34 cellular contexts compared by ENCODE assay signal in the genomic region with DNA sequence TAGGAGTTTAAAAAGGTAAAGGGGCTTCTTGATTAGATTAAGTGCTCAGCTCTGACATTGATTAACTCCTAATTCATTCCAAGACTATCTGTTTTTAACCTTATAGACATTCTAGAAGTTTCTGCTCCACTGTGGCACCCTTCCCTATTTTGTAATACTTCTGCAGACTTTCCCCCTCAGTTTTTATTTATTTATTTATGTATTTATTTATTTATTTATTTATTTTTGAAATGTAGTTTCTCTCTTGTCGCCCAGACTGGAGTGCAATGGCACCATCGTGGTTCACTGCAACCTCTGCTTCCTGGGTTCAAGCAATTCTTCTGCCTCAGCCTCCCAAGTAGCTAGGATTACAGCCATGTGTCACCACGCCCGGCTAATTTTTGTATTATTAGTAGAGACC.
"Had no signal": no experiment of that assay in that cellular context is flagged by ENCODE, and none has a peak within 500 bp of the region (broad histone marks: within the 10 kb centered on the region; RNA-seq: fewer than 3 reads in every experiment).

No MANE protein-coding gene starts in this region.

- DNase-seq: Karpas-422, Kasumi-1, MG63, MM.1S, MV-4-11, NCI-H1048, NCI-H1092, NCI-H1092 treated with DMSO at 0.1 percent for 48 hours, NCI-H1105, NCI-H1105 treated with DMSO at 0.1 percent for 48 hours, NCI-H1417, NCI-H1417 treated with DMSO at 0.1 percent for 48 hours, NCI-H1436, NCI-H1436 treated with DMSO at 0.1 percent for 48 hours, NCI-H146, NCI-H1694, NCI-H1694 treated with DMSO at 0.1 percent for 48 hours, NCI-H187, NCI-H187 treated with DMSO at 0.1 percent for 48 hours, NCI-H1930, NCI-H2029, NCI-H2029 treated with DMSO at 0.1 percent for 48 hours, NCI-H2081, NCI-H2081 treated with DMSO at 0.1 percent for 48 hours, NCI-H2107, NCI-H2171, NCI-H2171 treated with DMSO at 0.1 percent for 48 hours, NCI-H2227 treated with DMSO at 0.1 percent for 48 hours, NCI-H226, NCI-H345, NCI-H446, NCI-H446 treated with DMSO at 0.1 percent for 48 hours, NCI-H510A, NCI-H510A treated with DMSO at 0.1 percent for 48 hours had no signal

- H3K9me3 ChIP-seq: MG63 had no signal

- H3K4me3 ChIP-seq: MG63 had no signal

- H3K36me3 ChIP-seq: MG63 had no signal
